In genomic region chr1:37474051-37474696, GRCh38 we compare ENCODE assay signal across 8 cellular contexts. TPM values are rescaled to one million over a fixed set of nuclear protein-coding genes. Genes with fewer than 3 reads are reported as not detected.
DNase-seq lines count a peak whose midpoint lies in the region; ATAC-seq and TF ChIP-seq lines count a peak whose summit lies in the region.

TSS of gene ZC3H12A (plus strand) at chr1:37474580. CDS start at chr1:37475497, 917 bp downstream.

- ATAC-seq in GM23338 (peak; percentile 57), gastroesophageal sphincter (peak; percentile 87)

- H3K27me3 ChIP-seq in GM23338 (ENCODE audit: insufficient read depth) (peaks cover 15% of the 10 kb centered on the region), gastroesophageal sphincter (no peaks in the 10 kb centered on the region), neutrophil (peaks cover 20% of the 10 kb centered on the region)

- H3K9me3 Mint-ChIP-seq in GM23338, result no peaks in the 10 kb centered on the region

- WGBS in gastroesophageal sphincter (ENCODE audit: low coverage in 1 of 2), 2 donors, result no CpG with 5 or more reads among the region's 78 CpGs

- peak within 1 kb of the TSS; percentile 98 for H2AFZ ChIP-seq in GM23338

- no peaks in the 10 kb centered on the region for H3K9me2 ChIP-seq in GM23338 (ENCODE audit: insufficient read depth)

- peak within 1 kb of the TSS; percentile 94 for H3K4me2 ChIP-seq in GM23338

- DNase-seq in DMS79 treated with DMSO at 0.1 percent for 48 hours (lab: John Stamatoyannopoulos, UW) (peak; percentile 65), GM23338 (ENCODE audit: low spot score) (peak; percentile 91), M059J (ENCODE audit: low read depth) (peak; percentile 87), SK-N-DZ (ENCODE audit: low spot score) (peak; percentile 76), superior temporal gyrus (ENCODE audit: extremely low spot score) (peak; percentile 85)
- DNase-seq in activated naive CD4-positive, alpha-beta T cell treated with Interleukin-2 at 50 U/mL for 16 hours, result peak; percentile 92

- H3K9me3 ChIP-seq in gastroesophageal sphincter (no peaks in the 10 kb centered on the region), neutrophil (no peaks in the 10 kb centered on the region)

- peak; percentile 98 for TF ChIP-seq POLR2A in gastroesophageal sphincter (IDR thresholded peaks at IDR 0.05)

- peaks cover 18% of the 10 kb centered on the region for H3K36me3 Mint-ChIP-seq in GM23338 (ENCODE audit: low read depth)

- peaks cover 61% of the 10 kb centered on the region for H3K4me1 Mint-ChIP-seq in GM23338

- H3K4me1 ChIP-seq in GM23338 (ENCODE audit: insufficient read depth), result peaks cover 50% of the 10 kb centered on the region
- peaks cover 0 to 80% (median 63%) of the 10 kb centered on the region in 3 donors for H3K4me1 ChIP-seq in gastroesophageal sphincter
- peaks cover 65 to 70% of the 10 kb centered on the region in 2 experiments for H3K4me1 ChIP-seq in neutrophil (ENCODE audit: control insufficient read depth in 1 of 2, insufficient read depth in 1 of 2, low read depth in 1 of 2, low read length in 1 of 2)

- no peak within 1 kb of the TSS for H3K27ac Mint-ChIP-seq in GM23338

- TF ChIP-seq CTCF in GM23338 (conservative IDR thresholded peaks at IDR 0.05; ENCODE audit: low read depth in 2 of 2) (no peak), gastroesophageal sphincter (IDR thresholded peaks at IDR 0.05) (peak in 2 of 4 experiments; percentile 24), neutrophil (IDR thresholded peaks at IDR 0.05) (peak; percentile 44)

- H4K20me1 ChIP-seq in GM23338 (replicated peaks; ENCODE audit: insufficient read depth), result no peaks in the 10 kb centered on the region

- peaks cover 25% of the 10 kb centered on the region for H3K27me3 Mint-ChIP-seq in GM23338 (ENCODE audit: insufficient read depth, low read depth, poor library complexity)

- peak within 1 kb of the TSS; percentile 79 for H3K4me3 Mint-ChIP-seq in GM23338

- no peaks in the 10 kb centered on the region for H3F3A ChIP-seq in GM23338 (replicated peaks; ENCODE audit: low read depth)

- H3K36me3 ChIP-seq in GM23338 (ENCODE audit: insufficient read depth), result no peaks in the 10 kb centered on the region
- H3K36me3 ChIP-seq in gastroesophageal sphincter, result peaks cover 0 to 18% of the 10 kb centered on the region in 2 donors
- peaks cover 34% of the 10 kb centered on the region for H3K36me3 ChIP-seq in neutrophil

- H3K4me3 ChIP-seq in GM23338 (peak within 1 kb of the TSS; percentile 77), gastroesophageal sphincter (peak within 1 kb of the TSS; percentile 65 to 80), neutrophil (ENCODE audit: low read depth in 1 of 2, low read length in 1 of 2) (peak within 1 kb of the TSS; percentile 89 to 99)

- H3K79me2 ChIP-seq in GM23338 (replicated peaks; ENCODE audit: insufficient read depth), result peaks cover 27% of the 10 kb centered on the region

- no peak for TF ChIP-seq EP300 in gastroesophageal sphincter (IDR thresholded peaks at IDR 0.05)

- H3K27ac ChIP-seq in GM23338 (ENCODE audit: low read depth), result no peak within 1 kb of the TSS
- H3K27ac ChIP-seq in gastroesophageal sphincter, result peak within 1 kb of the TSS; percentile 88 to 96 (median 94)
- peak within 1 kb of the TSS; percentile 94 for H3K27ac ChIP-seq in neutrophil

TF ChIP-seq in GM23338, 12 proteins besides CTCF, POLR2A, EP300 and RAD21:
- TF ChIP-seq STAT1 (IDR thresholded peaks at IDR 0.05; ENCODE audit: unreplicated experiment) (no peak), CREB1 (CRISPR knock-in tag; IDR thresholded peaks at IDR 0.05; ENCODE audit: low read depth) (peak; percentile 76), ZNF331 (CRISPR knock-in tag; IDR thresholded peaks at IDR 0.05; ENCODE audit: low read depth) (no peak), POLR2AphosphoS5 (IDR thresholded peaks at IDR 0.05; ENCODE audit: low read depth) (peak; percentile 95), EZH2 (IDR thresholded peaks at IDR 0.05; ENCODE audit: low read depth, unreplicated experiment) (no peak)
- TF ChIP-seq, protein P1, sequence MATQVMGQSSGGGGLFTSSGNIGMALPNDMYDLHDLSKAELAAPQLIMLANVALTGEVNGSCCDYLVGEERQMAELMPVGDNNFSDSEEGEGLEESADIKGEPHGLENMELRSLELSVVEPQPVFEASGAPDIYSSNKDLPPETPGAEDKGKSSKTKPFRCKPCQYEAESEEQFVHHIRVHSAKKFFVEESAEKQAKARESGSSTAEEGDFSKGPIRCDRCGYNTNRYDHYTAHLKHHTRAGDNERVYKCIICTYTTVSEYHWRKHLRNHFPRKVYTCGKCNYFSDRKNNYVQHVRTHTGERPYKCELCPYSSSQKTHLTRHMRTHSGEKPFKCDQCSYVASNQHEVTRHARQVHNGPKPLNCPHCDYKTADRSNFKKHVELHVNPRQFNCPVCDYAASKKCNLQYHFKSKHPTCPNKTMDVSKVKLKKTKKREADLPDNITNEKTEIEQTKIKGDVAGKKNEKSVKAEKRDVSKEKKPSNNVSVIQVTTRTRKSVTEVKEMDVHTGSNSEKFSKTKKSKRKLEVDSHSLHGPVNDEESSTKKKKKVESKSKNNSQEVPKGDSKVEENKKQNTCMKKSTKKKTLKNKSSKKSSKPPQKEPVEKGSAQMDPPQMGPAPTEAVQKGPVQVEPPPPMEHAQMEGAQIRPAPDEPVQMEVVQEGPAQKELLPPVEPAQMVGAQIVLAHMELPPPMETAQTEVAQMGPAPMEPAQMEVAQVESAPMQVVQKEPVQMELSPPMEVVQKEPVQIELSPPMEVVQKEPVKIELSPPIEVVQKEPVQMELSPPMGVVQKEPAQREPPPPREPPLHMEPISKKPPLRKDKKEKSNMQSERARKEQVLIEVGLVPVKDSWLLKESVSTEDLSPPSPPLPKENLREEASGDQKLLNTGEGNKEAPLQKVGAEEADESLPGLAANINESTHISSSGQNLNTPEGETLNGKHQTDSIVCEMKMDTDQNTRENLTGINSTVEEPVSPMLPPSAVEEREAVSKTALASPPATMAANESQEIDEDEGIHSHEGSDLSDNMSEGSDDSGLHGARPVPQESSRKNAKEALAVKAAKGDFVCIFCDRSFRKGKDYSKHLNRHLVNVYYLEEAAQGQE (IDR thresholded peaks at IDR 0.05; ENCODE audit: unreplicated experiment), result no peak
- TF ChIP-seq, protein P2, sequence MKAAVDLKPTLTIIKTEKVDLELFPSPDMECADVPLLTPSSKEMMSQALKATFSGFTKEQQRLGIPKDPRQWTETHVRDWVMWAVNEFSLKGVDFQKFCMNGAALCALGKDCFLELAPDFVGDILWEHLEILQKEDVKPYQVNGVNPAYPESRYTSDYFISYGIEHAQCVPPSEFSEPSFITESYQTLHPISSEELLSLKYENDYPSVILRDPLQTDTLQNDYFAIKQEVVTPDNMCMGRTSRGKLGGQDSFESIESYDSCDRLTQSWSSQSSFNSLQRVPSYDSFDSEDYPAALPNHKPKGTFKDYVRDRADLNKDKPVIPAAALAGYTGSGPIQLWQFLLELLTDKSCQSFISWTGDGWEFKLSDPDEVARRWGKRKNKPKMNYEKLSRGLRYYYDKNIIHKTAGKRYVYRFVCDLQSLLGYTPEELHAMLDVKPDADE (IDR thresholded peaks at IDR 0.05), result no peak

RNA-seq across cellular contexts. Expression of gene ZC3H12A, which starts in this region (rescaled TPM):
- 7.0 and 9.3 TPM in 2 replicates for total RNA-seq in GM23338 (2014; rRNA removed; shearing (Covaris generic))
- polyA plus RNA-seq in GM23338 (2016; fragmentation: Nextera tagmentation; extraction: Ambion mirVana), result 7.3 and 9.0 TPM in 2 replicates
- total RNA-seq in M059J (2014; rRNA removed; shearing (Covaris generic)), result 4.5 and 8.6 TPM in 2 replicates
- polyA plus RNA-seq in SK-N-DZ (2014; cell fraction: cytosol; rRNA removed), result 0.95 and 1.2 TPM in 2 replicates
- 1.9 and 2.5 TPM in 2 replicates for polyA plus RNA-seq in SK-N-DZ (2014; cell fraction: nucleus; rRNA removed)
- 10 to 100 TPM in 2 of 4 donors, 1 to 10 TPM in 2; 7.3 to 14.4 (median 10.6) TPM for total RNA-seq in gastroesophageal sphincter
